ENCODE assay signal across 8 cellular contexts in the genomic region with DNA sequence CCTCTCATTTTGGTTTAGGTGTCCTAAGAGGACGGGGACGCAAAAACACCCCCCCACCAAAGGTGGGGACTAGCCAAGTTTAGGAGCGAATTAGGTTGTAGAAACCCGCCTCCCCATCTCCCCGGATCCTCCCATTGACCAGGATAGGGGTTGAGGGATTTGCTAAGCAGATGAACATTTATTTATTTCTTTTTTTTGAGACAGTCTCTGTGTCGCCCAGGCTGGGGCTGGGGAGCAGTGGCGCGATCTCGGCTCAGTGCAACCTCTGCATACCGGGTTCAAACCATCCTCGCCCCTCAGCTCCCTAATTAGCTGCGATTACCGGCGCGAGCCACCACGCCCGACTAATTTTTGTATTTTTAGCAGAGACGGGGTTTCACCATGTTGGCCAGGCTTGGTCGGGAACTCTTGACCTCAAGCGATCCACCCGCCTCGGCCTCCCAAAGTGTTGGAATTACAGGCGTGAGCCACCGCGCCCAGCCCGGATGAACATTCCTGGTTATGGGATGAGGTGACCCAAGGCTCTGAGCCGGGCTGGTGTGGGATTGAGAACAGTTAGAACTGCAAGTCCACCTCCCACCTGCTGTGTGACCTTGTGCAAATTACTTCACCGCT. TPM values are rescaled to one million over a fixed set of nuclear protein-coding genes. Genes with fewer than 3 reads are reported as not detected.
DNase-seq lines count a peak whose midpoint lies in the region; TF ChIP-seq lines count a peak whose summit lies in the region.

No MANE protein-coding gene starts in this region.

- peaks cover 56% of the 10 kb centered on the region for H3K36me3 ChIP-seq in DOHH2 (ENCODE audit: control insufficient read depth, low read length)
- peaks cover 0 to 37% (median 17%) of the 10 kb centered on the region in 6 donors for H3K36me3 ChIP-seq in spleen

- H3K9me3 ChIP-seq in DOHH2 (ENCODE audit: control insufficient read depth, insufficient read depth, low read length) (no peaks in the 10 kb centered on the region), spleen (no peaks in the 10 kb centered on the region)

- no peak for TF ChIP-seq POLR2A in spleen (IDR thresholded peaks at IDR 0.05)

- no peak for DNase-seq in Jurkat, Clone E6-1 (ENCODE audit: low read depth, low spot score)
- DNase-seq in astrocyte of the hippocampus (ENCODE audit: low read depth, low spot score) (peak; percentile 52), inferior parietal cortex (ENCODE audit: extremely low spot score) (peak; percentile 10), spleen (peak; percentile 82), GM13976 (ENCODE audit: low spot score) (no peak), GM19240 (ENCODE audit: insufficient read length, low spot score) (no peak), T1000 (lab: John Stamatoyannopoulos, UW) (no peak)

- TF ChIP-seq CTCF in DOHH2 (IDR thresholded peaks at IDR 0.05; ENCODE audit: low read depth, low read length, poor library complexity, severe bottlenecking) = no peak
- TF ChIP-seq CTCF in spleen (IDR thresholded peaks at IDR 0.05 in 8 of 11, conservative IDR thresholded peaks at IDR 0.05 in 3 of 11) = no peak
- TF ChIP-seq CTCF in GM13976 (IDR thresholded peaks at IDR 0.05; ENCODE audit: borderline replicate concordance, control extremely low read depth, extremely low read depth, insufficient read depth, missing control alignments) = no peak

- H4K20me1 ChIP-seq in DOHH2 (ENCODE audit: control insufficient read depth, insufficient read depth, low read depth, low read length) = peaks cover 14% of the 10 kb centered on the region

- peak overlapping the region; percentile 71 for H3K4me2 ChIP-seq in DOHH2 (ENCODE audit: low read length)

- H3K4me3 ChIP-seq in DOHH2 (ENCODE audit: low read length) = peak overlapping the region; percentile 92
- peak overlapping the region; percentile 84 for H3K4me3 ChIP-seq in Jurkat, Clone E6-1 (ENCODE audit: low read length)
- H3K4me3 ChIP-seq in spleen = peak overlapping the region; percentile 71 to 92 (median 83)

- in situ Hi-C loops in GM13976 (cut with MboI; ENCODE audit: low sequenced_read_pairs, unreplicated experiment) = no loop called here

- H3K27ac ChIP-seq in DOHH2 (ENCODE audit: low read depth, low read length) (peak overlapping the region; percentile 80), spleen (peak overlapping the region; percentile 96 to 100 (median 99))

- 7 to 14% (median 10%) methylated on average over 23 to 28 of the region's 28 CpGs for WGBS in spleen, 5 donors

- peaks cover 59% of the 10 kb centered on the region for H3K79me2 ChIP-seq in DOHH2 (ENCODE audit: control insufficient read depth, low read length)

- H3K4me1 ChIP-seq in DOHH2 (ENCODE audit: control insufficient read depth, low read length) (peaks cover 32% of the 10 kb centered on the region), spleen (peaks cover 36 to 66% (median 53%) of the 10 kb centered on the region in 6 donors)

- peaks cover 3% of the 10 kb centered on the region for H3F3A ChIP-seq in DOHH2 (ENCODE audit: control insufficient read depth, insufficient read depth)

- intact Hi-C loops in spleen (cut with DNase I; ENCODE audit: low total_unique reads) = no loop called here

- H3K9me2 ChIP-seq in DOHH2 (replicated peaks; ENCODE audit: control insufficient read depth, low read length) = no peaks in the 10 kb centered on the region

- H3K27me3 ChIP-seq in DOHH2 (ENCODE audit: control insufficient read depth, low read length) = no peaks in the 10 kb centered on the region
- no peaks in the 10 kb centered on the region for H3K27me3 ChIP-seq in spleen (replicated peaks in 1 of 7)

RNA-seq across cellular contexts. Expression of a gene that starts 0.9 kb away (rescaled TPM):
- polyA plus RNA-seq in Jurkat, Clone E6-1 (2012; ENCODE audit: insufficient read depth, insufficient read length) = 291 TPM
- total RNA-seq in spleen = 100 to 1,000 TPM; 148 to 200 (median 178) TPM
- 100 to 1,000 TPM in 1 of 3 donors, 10 to 100 TPM in 2; 81.1 to 103 (median 99.2) TPM for polyA plus RNA-seq in spleen

RNA-seq across cellular contexts. Expression of a gene that starts 19.4 kb away (rescaled TPM):
- polyA plus RNA-seq in Jurkat, Clone E6-1 (2012; ENCODE audit: insufficient read depth, insufficient read length) = not detected
- 10 to 100 TPM; 16.7 to 26.8 (median 21.0) TPM for total RNA-seq in spleen
- polyA plus RNA-seq in spleen = 1 to 10 TPM; 4.9 to 7.6 (median 7.3) TPM

RNA-seq across cellular contexts. Expression of a gene that starts 51.0 kb away (rescaled TPM):
- polyA plus RNA-seq in Jurkat, Clone E6-1 (2012; ENCODE audit: insufficient read depth, insufficient read length) = 4.0 TPM
- 10 to 100 TPM in 4 of 7 donors, 1 to 10 TPM in 3; 7.5 to 22.6 (median 10.3) TPM for total RNA-seq in spleen
- 1 to 10 TPM; 1.3 to 2.1 (median 2.1) TPM for polyA plus RNA-seq in spleen

Comparison
In these comparisons a context has a peak if more than half of its experiments do, and no peak if none do; other contexts are left out.
1. DNase-seq: peak in astrocyte of the hippocampus (single experiment), inferior parietal cortex (single experiment) and spleen (single experiment); none in Jurkat, Clone E6-1 (single experiment), GM13976 (single experiment), GM19240 (single experiment) and T1000 (single experiment).
2. Peak in every context shown above with its lines, with median percentiles within 50 percentile points of each other: H3K4me3 ChIP-seq.